Comparison of ENCODE assay signal across 8 cellular contexts in genomic region chr9:101387871-101388506, GRCh38.
A peak's percentile ranks its signal among the peaks of the same experiment; 100 is the strongest.
DNase-seq lines count a peak whose midpoint lies in the region; ATAC-seq and TF ChIP-seq lines count a peak whose summit lies in the region.

No MANE protein-coding gene starts in this region.

- no peaks in the 10 kb centered on the region; the same call in 1 of the 2 replicates for H3F3A ChIP-seq in SU-DHL-6 (ENCODE audit: insufficient read depth)

- peaks cover under 1% of the 10 kb centered on the region; the same call in 1 of the 2 replicates for H4K20me1 ChIP-seq in DND-41 (ENCODE audit: insufficient read depth, low read length)
- H4K20me1 ChIP-seq in SU-DHL-6 (ENCODE audit: low read depth, low read length): no peaks in the 10 kb centered on the region

- DNase-seq in DND-41: no peak
- peak; percentile 66 for DNase-seq in NAMALWA (ENCODE audit: low spot score)
- peak; percentile 42 for DNase-seq in fibroblast of the conjunctiva (ENCODE audit: low read depth)
- no peak for DNase-seq in retinal pigment epithelial cell (ENCODE audit: low read depth)
- DNase-seq in DMS153 (lab: John Stamatoyannopoulos, UW): no peak
- DNase-seq in activated CD4-positive, alpha-beta T cell treated with anti-CD3 and anti-CD28 coated beads, Interleukin-2, amount 50 U/mL, for 1 hour: no peak

- no peaks in the 10 kb centered on the region for H3K9me2 ChIP-seq in SU-DHL-6 (replicated peaks; ENCODE audit: insufficient read depth, low read length)

- no peaks in the 10 kb centered on the region for H3K27me3 ChIP-seq in DND-41 (ENCODE audit: insufficient read depth, low read length, poor library complexity)
- H3K27me3 ChIP-seq in SU-DHL-6 (ENCODE audit: low read length): no peaks in the 10 kb centered on the region

- H3K9ac ChIP-seq in DND-41 (ENCODE audit: low read depth, low read length): no peak overlapping the region
- H3K9ac ChIP-seq in SU-DHL-6 (ENCODE audit: low read length): no peak overlapping the region

- H3K9me3 ChIP-seq in DND-41 (ENCODE audit: insufficient read depth, low read length, severe bottlenecking) (peaks cover 11% of the 10 kb centered on the region), SU-DHL-6 (ENCODE audit: insufficient read depth, low read length) (no peaks in the 10 kb centered on the region)

- no peak overlapping the region for H3K4me3 ChIP-seq in DND-41 (ENCODE audit: low read depth in 1 of 2, low read length in 2 of 2)
- H3K4me3 ChIP-seq in SU-DHL-6 (ENCODE audit: insufficient read depth, low read length, poor library complexity, severe bottlenecking): no peak overlapping the region
- H3K4me3 ChIP-seq in retinal pigment epithelial cell (ENCODE audit: low read length): no peak overlapping the region

- H3K27ac ChIP-seq in DND-41 (ENCODE audit: low read length) (no peak overlapping the region), SU-DHL-6 (ENCODE audit: low read depth, low read length) (no peak overlapping the region)

- peak; percentile 55; the same call in 1 of the 3 replicates for ATAC-seq in DND-41 (ENCODE audit: insufficient read depth, low read depth)
- peak; percentile 78 for ATAC-seq in GM21515 (IDR thresholded peaks at IDR 0.05; ENCODE audit: unreplicated experiment)

- H3K4me1 ChIP-seq in DND-41 (ENCODE audit: insufficient read depth, low read length): no peaks in the 10 kb centered on the region

- peaks cover 38% of the 10 kb centered on the region; the same call in 1 of the 2 replicates for H3K36me3 ChIP-seq in DND-41 (ENCODE audit: insufficient read depth, low read length)
- peaks cover 55% of the 10 kb centered on the region for H3K36me3 ChIP-seq in SU-DHL-6 (ENCODE audit: low read length)

- H3K79me2 ChIP-seq in DND-41 (ENCODE audit: insufficient read depth, low read length): peaks cover 23% of the 10 kb centered on the region
- H3K79me2 ChIP-seq in SU-DHL-6 (ENCODE audit: insufficient read depth, low read length): peaks cover 25% of the 10 kb centered on the region

- H2AFZ ChIP-seq in DND-41 (ENCODE audit: low read depth, low read length) (no peak overlapping the region), SU-DHL-6 (ENCODE audit: low read depth, low read length, severe bottlenecking) (no peak overlapping the region)

- H3K4me2 ChIP-seq in DND-41 (ENCODE audit: insufficient read depth, low read length) (no peak overlapping the region), SU-DHL-6 (ENCODE audit: low read depth, low read length, poor library complexity, severe bottlenecking) (no peak overlapping the region)

- TF ChIP-seq CTCF in DND-41 (IDR thresholded peaks at IDR 0.05; ENCODE audit: borderline replicate concordance, extremely low read depth, low read length, poor library complexity, severe bottlenecking) (peak; percentile 47), SU-DHL-6 (IDR thresholded peaks at IDR 0.05; ENCODE audit: insufficient read depth, low read length, poor library complexity, severe bottlenecking) (peak; percentile 28), retinal pigment epithelial cell (conservative IDR thresholded peaks at IDR 0.05; ENCODE audit: low read depth, low read length) (peak; percentile 72)

Comparison
In these comparisons a context has a peak if more than half of its experiments do, and no peak if none do; other contexts are left out.
1. DNase-seq: peak in NAMALWA (single experiment) and fibroblast of the conjunctiva (single experiment); none in DND-41 (single experiment), retinal pigment epithelial cell (single experiment), DMS153 (single experiment) and activated CD4-positive, alpha-beta T cell treated with anti-CD3 and anti-CD28 coated beads, Interleukin-2, amount 50 U/mL, for 1 hour (single experiment).
2. Peak in every context shown above with its lines, with median percentiles within 50 percentile points of each other: CTCF ChIP-seq.